Comparison of ENCODE assay signal across 19 cellular contexts in the genomic region with DNA sequence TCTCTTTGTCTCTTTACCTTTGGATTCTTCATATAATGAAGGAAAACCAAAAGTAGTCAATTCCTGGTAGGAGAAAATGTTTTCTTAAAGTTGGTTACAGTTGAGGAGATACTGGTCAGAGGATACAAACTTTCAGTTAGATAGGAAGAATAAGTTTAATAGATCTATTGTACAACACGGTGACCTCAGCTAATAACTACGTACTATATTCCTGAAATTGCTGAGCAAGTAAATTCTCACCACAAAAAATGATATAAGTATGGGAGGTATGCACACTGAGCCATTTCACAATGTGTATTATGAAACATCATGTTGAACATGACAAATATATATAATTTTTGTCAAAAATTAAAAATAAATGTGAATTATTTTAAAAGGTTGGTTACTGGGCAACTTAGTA.
"Had no signal": no experiment of that assay in that cellular context is flagged by ENCODE, and none has a peak within 500 bp of the region (broad histone marks: within the 10 kb centered on the region; RNA-seq: fewer than 3 reads in every experiment).

No MANE protein-coding gene starts in this region.

- H3K9me3 ChIP-seq: gastrocnemius medialis, left lung, right atrium auricular region, stomach had no signal

- H3K27ac Mint-ChIP-seq: activated naive CD4-positive, alpha-beta T cell treated with anti-CD3 and anti-CD28 coated beads, Interleukin-2, amount 10 ng/mL, durations not matched to agents 7 days and 5 days; progenitor cell of endocrine pancreas; stimulated activated effector memory CD8-positive, alpha-beta T cell treated with anti-CD3 and anti-CD28 coated beads, Interleukin-12 subunit alpha, Interleukin-12 subunit beta, amount 100 ng/mL, for 72 hours; type B pancreatic cell had no signal

- DNase-seq: activated CD4-positive, alpha-beta T cell treated with anti-CD3 and anti-CD28 coated beads, Interleukin-2, amount 50 U/mL, for 48 hours; activated naive CD4-positive, alpha-beta T cell treated with anti-CD3 and anti-CD28 coated beads, Interleukin-2, amount 10 ng/mL, durations not matched to agents 7 days and 5 days; activated T-cell treated with anti-CD3 and anti-CD28 coated beads, Interleukin-2, amount 50 U/mL, for 1 hour; caudate nucleus; dorsolateral prefrontal cortex; gastrocnemius medialis; head of caudate nucleus; kidney; left lung; stimulated activated CD4-positive, alpha-beta T cell treated with anti-CD3 and anti-CD28 coated beads, Interleukin-4, amount 100 ng/mL, for 24 hours; stomach; WERI-Rb-1 had no signal

- FAIRE-seq: colon, kidney had no signal

- H3K36me3 ChIP-seq: gastrocnemius medialis, left lung, right atrium auricular region had no signal

- ATAC-seq: gastrocnemius medialis; left lung; stimulated activated effector memory CD8-positive, alpha-beta T cell treated with anti-CD3 and anti-CD28 coated beads, Interleukin-12 subunit alpha, Interleukin-12 subunit beta, amount 100 ng/mL, for 72 hours had no signal

- H3K4me3 ChIP-seq: dorsolateral prefrontal cortex, gastrocnemius medialis, left lung, right atrium auricular region, skin epidermis, stomach had no signal

- H3K27ac ChIP-seq: dorsolateral prefrontal cortex, epithelial cell of prostate, gastrocnemius medialis, left lung, right atrium auricular region, skin epidermis, stomach, WERI-Rb-1 had no signal

- H3K27me3 Mint-ChIP-seq: activated naive CD4-positive, alpha-beta T cell treated with anti-CD3 and anti-CD28 coated beads, Interleukin-2, amount 10 ng/mL, durations not matched to agents 7 days and 5 days; progenitor cell of endocrine pancreas; type B pancreatic cell had no signal

- H3K4me3 Mint-ChIP-seq: activated naive CD4-positive, alpha-beta T cell treated with anti-CD3 and anti-CD28 coated beads, Interleukin-2, amount 10 ng/mL, durations not matched to agents 7 days and 5 days; stimulated activated effector memory CD8-positive, alpha-beta T cell treated with anti-CD3 and anti-CD28 coated beads, Interleukin-12 subunit alpha, Interleukin-12 subunit beta, amount 100 ng/mL, for 72 hours; type B pancreatic cell had no signal

- H3K4me1 ChIP-seq: gastrocnemius medialis, left lung, right atrium auricular region had no signal

- H3K27me3 ChIP-seq: dorsolateral prefrontal cortex, gastrocnemius medialis, left lung, right atrium auricular region, stomach had no signal

- H3K9me3 Mint-ChIP-seq: activated naive CD4-positive, alpha-beta T cell treated with anti-CD3 and anti-CD28 coated beads, Interleukin-2, amount 10 ng/mL, durations not matched to agents 7 days and 5 days; stimulated activated effector memory CD8-positive, alpha-beta T cell treated with anti-CD3 and anti-CD28 coated beads, Interleukin-12 subunit alpha, Interleukin-12 subunit beta, amount 100 ng/mL, for 72 hours; type B pancreatic cell had no signal
